ENCODE assay signal across 24 cellular contexts in the genomic region with DNA sequence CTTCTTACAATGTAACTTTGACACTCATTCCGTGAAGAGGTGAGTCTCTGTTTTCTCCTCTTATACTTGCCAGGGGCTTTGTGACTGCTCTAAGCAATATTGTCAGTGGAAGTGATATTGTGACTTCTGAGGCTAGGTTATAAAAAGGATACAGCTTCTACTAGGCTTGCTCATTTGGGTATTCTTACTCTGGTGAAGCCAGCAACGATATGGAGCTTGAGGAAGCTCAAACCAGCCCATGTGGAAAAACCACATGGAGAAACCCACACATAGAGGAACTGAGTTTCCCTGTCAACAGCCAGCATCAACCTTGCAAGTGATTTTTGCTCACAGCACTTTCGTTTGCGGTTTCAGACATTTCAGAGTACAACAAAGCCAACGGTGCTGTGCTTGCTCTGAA.
DNase-seq lines count a peak whose midpoint lies in the region; ATAC-seq and TF ChIP-seq lines count a peak whose summit lies in the region.
"Had no signal": no experiment of that assay in that cellular context is flagged by ENCODE, and none has a peak within 500 bp of the region (broad histone marks: within the 10 kb centered on the region; RNA-seq: fewer than 3 reads in every experiment).

No MANE protein-coding gene starts in this region.

- no peak overlapping the region for H3K4me2 ChIP-seq in MM.1S (ENCODE audit: low read depth, low read length)

- H3K9me3 ChIP-seq in MM.1S (replicated peaks; ENCODE audit: insufficient read depth, low read length) (no peaks in the 10 kb centered on the region), tibial artery (no peaks in the 10 kb centered on the region)
- H3K9me3 ChIP-seq: gastrocnemius medialis, right atrium auricular region had no signal

- H3K4me1 ChIP-seq in MM.1S (ENCODE audit: low read length) (peaks cover 5% of the 10 kb centered on the region; the same call in 1 of the 2 replicates), tibial artery (no peaks in the 10 kb centered on the region)
- H3K4me1 ChIP-seq: gastrocnemius medialis, right atrium auricular region had no signal

- DNase-seq in GM12865 (ENCODE audit: low read depth) (peak; percentile 92), MM.1S (peak; percentile 70), HuH-7 (ENCODE audit: low spot score) (no peak), tibial artery (no peak)
- DNase-seq in activated naive CD4-positive, alpha-beta T cell treated with anti-CD3 and anti-CD28 coated beads, Interleukin-2, amount 50 U/mL, for 72 hours (ENCODE audit: low spot score in 2 of 2) = no peak
- DNase-seq: activated CD4-positive, alpha-beta T cell treated with anti-CD3 and anti-CD28 coated beads, Interleukin-2, amount 10 ng/mL, durations not matched to agents 7 days and 5 days; activated gamma-delta T cell treated with Interleukin-2 at 50 U/mL for 16 hours; C1 segment of cervical spinal cord; caudate nucleus; effector CD4-positive, alpha-beta T cell; gastrocnemius medialis; HCEC 1CT; kidney glomerular epithelial cell; mammary epithelial cell; NCI-H1048; NCI-H2081; NCI-H510A; occipital lobe had no signal

- no peak overlapping the region for H2AFZ ChIP-seq in MM.1S (ENCODE audit: low read length)

- peaks cover 8% of the 10 kb centered on the region in 2 donors for H3K9me3 Mint-ChIP-seq in activated naive CD4-positive, alpha-beta T cell treated with anti-CD3 and anti-CD28 coated beads, Interleukin-2, amount 50 U/mL, for 72 hours
- H3K9me3 Mint-ChIP-seq: activated CD4-positive, alpha-beta T cell treated with anti-CD3 and anti-CD28 coated beads, Interleukin-2, amount 10 ng/mL, durations not matched to agents 7 days and 5 days had no signal

- no peak for TF ChIP-seq CTCF in GM12865 (IDR thresholded peaks at IDR 0.05; ENCODE audit: insufficient read depth, low read depth, low read length, missing control alignments)
- no peak for TF ChIP-seq CTCF in MM.1S (IDR thresholded peaks at IDR 0.05; ENCODE audit: low read length)
- no peak for TF ChIP-seq CTCF in tibial artery (IDR thresholded peaks at IDR 0.05)

- peak; percentile 46 for ATAC-seq in GM19463 (IDR thresholded peaks at IDR 0.05; ENCODE audit: unreplicated experiment)
- peak; percentile 44 for ATAC-seq in HG03039 (IDR thresholded peaks at IDR 0.05; ENCODE audit: unreplicated experiment)
- ATAC-seq in GM19452 (IDR thresholded peaks at IDR 0.05; ENCODE audit: unreplicated experiment) = no peak
- ATAC-seq in activated naive CD4-positive, alpha-beta T cell treated with anti-CD3 and anti-CD28 coated beads, Interleukin-2, amount 50 U/mL, for 72 hours = no peak
- ATAC-seq: esophagus mucosa, gastrocnemius medialis, Right ventricle myocardium inferior had no signal

- no peaks in the 10 kb centered on the region for H3K79me2 ChIP-seq in MM.1S (ENCODE audit: low read length)

- H3K36me3 ChIP-seq in MM.1S (replicated peaks; ENCODE audit: insufficient read depth, low read length) = no peaks in the 10 kb centered on the region
- no peaks in the 10 kb centered on the region for H3K36me3 ChIP-seq in tibial artery
- H3K36me3 ChIP-seq: gastrocnemius medialis, right atrium auricular region had no signal

- H4K20me1 ChIP-seq in MM.1S (ENCODE audit: insufficient read depth, low read length) = no peaks in the 10 kb centered on the region

- intact Hi-C loops in tibial artery (cut with DNase I; ENCODE audit: low total_unique reads) = no loop called here

- H3K27me3 ChIP-seq in MM.1S (replicated peaks; ENCODE audit: insufficient read depth, low read length) (no peaks in the 10 kb centered on the region), tibial artery (no peaks in the 10 kb centered on the region)
- H3K27me3 ChIP-seq: gastrocnemius medialis, right atrium auricular region had no signal

- H3K27ac ChIP-seq in MM.1S (ENCODE audit: low read length) (no peak overlapping the region), tibial artery (no peak overlapping the region)
- H3K27ac ChIP-seq: gastrocnemius medialis, right atrium auricular region had no signal

- H3K4me3 ChIP-seq in GM12865 (ENCODE audit: low read depth, low read length) = no peak overlapping the region
- H3K4me3 ChIP-seq in MM.1S (ENCODE audit: low read length) = no peak overlapping the region
- H3K4me3 ChIP-seq in tibial artery = no peak overlapping the region
- H3K4me3 ChIP-seq: gastrocnemius medialis, right atrium auricular region had no signal

- H3K9me2 ChIP-seq in MM.1S (replicated peaks; ENCODE audit: insufficient read depth, low read length) = no peaks in the 10 kb centered on the region

- H3K27ac Mint-ChIP-seq in activated naive CD4-positive, alpha-beta T cell treated with anti-CD3 and anti-CD28 coated beads, Interleukin-2, amount 50 U/mL, for 72 hours = no peak overlapping the region
- H3K27ac Mint-ChIP-seq: activated CD4-positive, alpha-beta T cell treated with anti-CD3 and anti-CD28 coated beads, Interleukin-2, amount 10 ng/mL, durations not matched to agents 7 days and 5 days had no signal

- no peaks in the 10 kb centered on the region for H3K36me3 Mint-ChIP-seq in activated naive CD4-positive, alpha-beta T cell treated with anti-CD3 and anti-CD28 coated beads, Interleukin-2, amount 50 U/mL, for 72 hours

- H3F3A ChIP-seq in MM.1S (ENCODE audit: insufficient read depth, low read length) = no peaks in the 10 kb centered on the region

- no peak overlapping the region for H3K9ac ChIP-seq in MM.1S (ENCODE audit: low read length)

Comparison
In these comparisons a context has a peak if more than half of its experiments do, and no peak if none do; other contexts are left out.
1. DNase-seq: peak in GM12865 (single experiment) and MM.1S (single experiment); none in HuH-7 (single experiment), activated naive CD4-positive, alpha-beta T cell treated with anti-CD3 and anti-CD28 coated beads, Interleukin-2, amount 50 U/mL, for 72 hours (0 of 2) and tibial artery (0 of 2).
2. ATAC-seq: peak in GM19463 (single experiment) and HG03039 (single experiment); none in GM19452 (single experiment) and activated naive CD4-positive, alpha-beta T cell treated with anti-CD3 and anti-CD28 coated beads, Interleukin-2, amount 50 U/mL, for 72 hours (0 of 2).